8 cellular contexts compared by ENCODE assay signal in genomic region chr1:10032590-10033358, GRCh38. TPM values are rescaled to one million over a fixed set of nuclear protein-coding genes. Genes with fewer than 3 reads are reported as not detected.
DNase-seq lines count a peak whose midpoint lies in the region; ATAC-seq and TF ChIP-seq lines count a peak whose summit lies in the region.

UBE4B (plus strand) TSS chr1:10032958; CDS start chr1:10033671, 713 bp downstream.

- peak within 1 kb of the TSS; percentile 80 to 95 for H3K4me3 ChIP-seq in testis

- H3K36me3 Mint-ChIP-seq in activated naive CD4-positive, alpha-beta T cell treated with anti-CD3 and anti-CD28 coated beads, Interleukin-2, amount 50 U/mL, for 24 hours: no peaks in the 10 kb centered on the region

- TF ChIP-seq CTCF in GM10266 (IDR thresholded peaks at IDR 0.05; ENCODE audit: control insufficient read depth, insufficient read depth, low read depth, missing control alignments): peak; percentile 86
- peak in 2 of 3 donors; percentile 74 to 81 for TF ChIP-seq CTCF in omental fat pad (IDR thresholded peaks at IDR 0.05)
- TF ChIP-seq CTCF in testis (IDR thresholded peaks at IDR 0.05): peak; percentile 77 to 88 (median 86)

- no peaks in the 10 kb centered on the region for H3K9me3 Mint-ChIP-seq in activated naive CD4-positive, alpha-beta T cell treated with anti-CD3 and anti-CD28 coated beads, Interleukin-2, amount 50 U/mL, for 24 hours

- 0 to 1% methylated on average over 47 to 59 of the region's 73 CpGs for WGBS in testis, 2 donors

- intact Hi-C loops in testis (cut with DNase I; ENCODE audit: low total_unique reads): no loop called here

- ATAC-seq in HG02610 (IDR thresholded peaks at IDR 0.05; ENCODE audit: unreplicated experiment) (peak; percentile 97), SK-N-SH treated with all-trans-retinoic acid at 6 μM for 48 hours (peak; percentile 89), omental fat pad (ENCODE audit: low FRiP score) (peak; percentile 99)

- peak within 1 kb of the TSS; percentile 88 for H3K4me3 Mint-ChIP-seq in activated naive CD4-positive, alpha-beta T cell treated with anti-CD3 and anti-CD28 coated beads, Interleukin-2, amount 50 U/mL, for 24 hours

- DNase-seq in GM10266 (ENCODE audit: extremely low spot score) (peak; percentile 99), NCI-H1092 (lab: John Stamatoyannopoulos, UW) (peak; percentile 98), glomerular endothelial cell (ENCODE audit: extremely low read depth, low read depth, low spot score) (peak; percentile 37), omental fat pad (ENCODE audit: low spot score) (peak; percentile 94), testis (peak; percentile 98)

- H3K27me3 Mint-ChIP-seq in activated naive CD4-positive, alpha-beta T cell treated with anti-CD3 and anti-CD28 coated beads, Interleukin-2, amount 50 U/mL, for 24 hours: no peaks in the 10 kb centered on the region

- H3K36me3 ChIP-seq in testis (ENCODE audit: low read depth, missing control alignments): no peaks in the 10 kb centered on the region

- peaks cover 18% of the 10 kb centered on the region for H3K4me1 Mint-ChIP-seq in activated naive CD4-positive, alpha-beta T cell treated with anti-CD3 and anti-CD28 coated beads, Interleukin-2, amount 50 U/mL, for 24 hours

- H3K4me1 ChIP-seq in testis: peaks cover 20% of the 10 kb centered on the region

- H3K9me3 ChIP-seq in testis: no peaks in the 10 kb centered on the region

- peak within 1 kb of the TSS; percentile 89 for H3K27ac Mint-ChIP-seq in activated naive CD4-positive, alpha-beta T cell treated with anti-CD3 and anti-CD28 coated beads, Interleukin-2, amount 50 U/mL, for 24 hours

- TF ChIP-seq POLR2A in testis (IDR thresholded peaks at IDR 0.05): no peak

- no peaks in the 10 kb centered on the region for H3K27me3 ChIP-seq in testis

- peak within 1 kb of the TSS; percentile 83 to 98 for H3K27ac ChIP-seq in testis

TF ChIP-seq in SK-N-SH treated with all-trans-retinoic acid at 6 μM for 48 hours, 23 proteins besides CTCF, POLR2A, EP300 and RAD21:
- TF ChIP-seq, protein P1, sequence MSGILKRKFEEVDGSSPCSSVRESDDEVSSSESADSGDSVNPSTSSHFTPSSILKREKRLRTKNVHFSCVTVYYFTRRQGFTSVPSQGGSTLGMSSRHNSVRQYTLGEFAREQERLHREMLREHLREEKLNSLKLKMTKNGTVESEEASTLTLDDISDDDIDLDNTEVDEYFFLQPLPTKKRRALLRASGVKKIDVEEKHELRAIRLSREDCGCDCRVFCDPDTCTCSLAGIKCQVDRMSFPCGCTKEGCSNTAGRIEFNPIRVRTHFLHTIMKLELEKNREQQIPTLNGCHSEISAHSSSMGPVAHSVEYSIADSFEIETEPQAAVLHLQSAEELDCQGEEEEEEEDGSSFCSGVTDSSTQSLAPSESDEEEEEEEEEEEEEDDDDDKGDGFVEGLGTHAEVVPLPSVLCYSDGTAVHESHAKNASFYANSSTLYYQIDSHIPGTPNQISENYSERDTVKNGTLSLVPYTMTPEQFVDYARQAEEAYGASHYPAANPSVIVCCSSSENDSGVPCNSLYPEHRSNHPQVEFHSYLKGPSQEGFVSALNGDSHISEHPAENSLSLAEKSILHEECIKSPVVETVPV (CRISPR knock-in tag; IDR thresholded peaks at IDR 0.05): no peak
- no peak for TF ChIP-seq ZNF70 (CRISPR knock-in tag; IDR thresholded peaks at IDR 0.05)
- TF ChIP-seq, protein P2, sequence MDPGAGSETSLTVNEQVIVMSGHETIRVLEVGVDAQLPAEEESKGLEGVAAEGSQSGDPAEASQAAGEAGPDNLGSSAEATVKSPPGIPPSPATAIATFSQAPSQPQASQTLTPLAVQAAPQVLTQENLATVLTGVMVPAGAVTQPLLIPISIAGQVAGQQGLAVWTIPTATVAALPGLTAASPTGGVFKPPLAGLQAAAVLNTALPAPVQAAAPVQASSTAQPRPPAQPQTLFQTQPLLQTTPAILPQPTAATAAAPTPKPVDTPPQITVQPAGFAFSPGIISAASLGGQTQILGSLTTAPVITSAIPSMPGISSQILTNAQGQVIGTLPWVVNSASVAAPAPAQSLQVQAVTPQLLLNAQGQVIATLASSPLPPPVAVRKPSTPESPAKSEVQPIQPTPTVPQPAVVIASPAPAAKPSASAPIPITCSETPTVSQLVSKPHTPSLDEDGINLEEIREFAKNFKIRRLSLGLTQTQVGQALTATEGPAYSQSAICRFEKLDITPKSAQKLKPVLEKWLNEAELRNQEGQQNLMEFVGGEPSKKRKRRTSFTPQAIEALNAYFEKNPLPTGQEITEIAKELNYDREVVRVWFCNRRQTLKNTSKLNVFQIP (CRISPR knock-in tag; IDR thresholded peaks at IDR 0.05; ENCODE audit: borderline replicate concordance, low read depth): no peak
- TF ChIP-seq ZC3H10 (CRISPR knock-in tag; IDR thresholded peaks at IDR 0.05): no peak
- TF ChIP-seq ZNF565 (CRISPR knock-in tag; conservative IDR thresholded peaks at IDR 0.05; ENCODE audit: low read depth): no peak
- no peak for TF ChIP-seq ZFP3 (CRISPR knock-in tag; IDR thresholded peaks at IDR 0.05)
- TF ChIP-seq RARB (CRISPR knock-in tag; IDR thresholded peaks at IDR 0.05): no peak
- no peak for TF ChIP-seq ZNF8 (CRISPR knock-in tag; IDR thresholded peaks at IDR 0.05)
- TF ChIP-seq, protein P3, sequence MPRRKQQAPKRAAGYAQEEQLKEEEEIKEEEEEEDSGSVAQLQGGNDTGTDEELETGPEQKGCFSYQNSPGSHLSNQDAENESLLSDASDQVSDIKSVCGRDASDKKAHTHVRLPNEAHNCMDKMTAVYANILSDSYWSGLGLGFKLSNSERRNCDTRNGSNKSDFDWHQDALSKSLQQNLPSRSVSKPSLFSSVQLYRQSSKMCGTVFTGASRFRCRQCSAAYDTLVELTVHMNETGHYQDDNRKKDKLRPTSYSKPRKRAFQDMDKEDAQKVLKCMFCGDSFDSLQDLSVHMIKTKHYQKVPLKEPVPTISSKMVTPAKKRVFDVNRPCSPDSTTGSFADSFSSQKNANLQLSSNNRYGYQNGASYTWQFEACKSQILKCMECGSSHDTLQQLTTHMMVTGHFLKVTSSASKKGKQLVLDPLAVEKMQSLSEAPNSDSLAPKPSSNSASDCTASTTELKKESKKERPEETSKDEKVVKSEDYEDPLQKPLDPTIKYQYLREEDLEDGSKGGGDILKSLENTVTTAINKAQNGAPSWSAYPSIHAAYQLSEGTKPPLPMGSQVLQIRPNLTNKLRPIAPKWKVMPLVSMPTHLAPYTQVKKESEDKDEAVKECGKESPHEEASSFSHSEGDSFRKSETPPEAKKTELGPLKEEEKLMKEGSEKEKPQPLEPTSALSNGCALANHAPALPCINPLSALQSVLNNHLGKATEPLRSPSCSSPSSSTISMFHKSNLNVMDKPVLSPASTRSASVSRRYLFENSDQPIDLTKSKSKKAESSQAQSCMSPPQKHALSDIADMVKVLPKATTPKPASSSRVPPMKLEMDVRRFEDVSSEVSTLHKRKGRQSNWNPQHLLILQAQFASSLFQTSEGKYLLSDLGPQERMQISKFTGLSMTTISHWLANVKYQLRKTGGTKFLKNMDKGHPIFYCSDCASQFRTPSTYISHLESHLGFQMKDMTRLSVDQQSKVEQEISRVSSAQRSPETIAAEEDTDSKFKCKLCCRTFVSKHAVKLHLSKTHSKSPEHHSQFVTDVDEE (CRISPR knock-in tag; IDR thresholded peaks at IDR 0.05): no peak
- TF ChIP-seq BACH2 (CRISPR knock-in tag; IDR thresholded peaks at IDR 0.05; ENCODE audit: borderline replicate concordance): no peak
- TF ChIP-seq GLIS3 (CRISPR knock-in tag; IDR thresholded peaks at IDR 0.05): no peak
- TF ChIP-seq ISL1 (CRISPR knock-in tag; IDR thresholded peaks at IDR 0.05): no peak
- TF ChIP-seq ARNTL (CRISPR knock-in tag; IDR thresholded peaks at IDR 0.05; ENCODE audit: borderline replicate concordance, low read depth): no peak
- TF ChIP-seq PPARA (CRISPR knock-in tag; IDR thresholded peaks at IDR 0.05; ENCODE audit: borderline replicate concordance): no peak
- TF ChIP-seq, protein P4, sequence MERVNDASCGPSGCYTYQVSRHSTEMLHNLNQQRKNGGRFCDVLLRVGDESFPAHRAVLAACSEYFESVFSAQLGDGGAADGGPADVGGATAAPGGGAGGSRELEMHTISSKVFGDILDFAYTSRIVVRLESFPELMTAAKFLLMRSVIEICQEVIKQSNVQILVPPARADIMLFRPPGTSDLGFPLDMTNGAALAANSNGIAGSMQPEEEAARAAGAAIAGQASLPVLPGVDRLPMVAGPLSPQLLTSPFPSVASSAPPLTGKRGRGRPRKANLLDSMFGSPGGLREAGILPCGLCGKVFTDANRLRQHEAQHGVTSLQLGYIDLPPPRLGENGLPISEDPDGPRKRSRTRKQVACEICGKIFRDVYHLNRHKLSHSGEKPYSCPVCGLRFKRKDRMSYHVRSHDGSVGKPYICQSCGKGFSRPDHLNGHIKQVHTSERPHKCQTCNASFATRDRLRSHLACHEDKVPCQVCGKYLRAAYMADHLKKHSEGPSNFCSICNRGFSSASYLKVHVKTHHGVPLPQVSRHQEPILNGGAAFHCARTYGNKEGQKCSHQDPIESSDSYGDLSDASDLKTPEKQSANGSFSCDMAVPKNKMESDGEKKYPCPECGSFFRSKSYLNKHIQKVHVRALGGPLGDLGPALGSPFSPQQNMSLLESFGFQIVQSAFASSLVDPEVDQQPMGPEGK (CRISPR knock-in tag; IDR thresholded peaks at IDR 0.05; ENCODE audit: borderline replicate concordance): no peak

RNA-seq across cellular contexts. Expression of gene UBE4B, which starts in this region (rescaled TPM):
- total RNA-seq in glomerular endothelial cell: 41.8 and 52.5 TPM in 2 replicates
- 10 to 100 TPM; 33.3 to 58.4 (median 46.1) TPM for total RNA-seq in omental fat pad
- 10 to 100 TPM; 62.0 to 63.3 TPM for total RNA-seq in testis
- polyA plus RNA-seq in testis (ENCODE audit: insufficient read depth, low read depth, low replicate concordance): 26.1 TPM

Comparison
In these comparisons a context has a peak if more than half of its experiments do, and no peak if none do; other contexts are left out.
1. Peak in every context shown above with its lines: DNase-seq, ATAC-seq, H3K4me3 ChIP-seq and H3K27ac ChIP-seq.
2. DNase-seq: peak in every context shown above with its lines; median percentile 99 in GM10266; 98 in NCI-H1092; 98 in testis; 94 in omental fat pad; 37 in glomerular endothelial cell.